19 cellular contexts compared by ENCODE assay signal in genomic region chr13:51146667-51147066, GRCh38. TPM values are rescaled to one million over a fixed set of nuclear protein-coding genes. Genes with fewer than 3 reads are reported as not detected.
DNase-seq lines count a peak whose midpoint lies in the region; ATAC-seq and TF ChIP-seq lines count a peak whose summit lies in the region.
"Had no signal": no experiment of that assay in that cellular context is flagged by ENCODE, and none has a peak within 500 bp of the region (broad histone marks: within the 10 kb centered on the region; RNA-seq: fewer than 3 reads in every experiment).

No MANE protein-coding gene starts in this region.

- DNase-seq in ELF-1 (ENCODE audit: low read depth, low spot score) (peak; percentile 54), endodermal cell (no peak), neuronal stem cell (ENCODE audit: low spot score) (no peak), dermis blood vessel endothelial cell (no peak), ACHN (no peak)
- DNase-seq: CD4-positive, alpha-beta memory T cell; DMS153; DMS79; GF-D8; GM23248; H7 had no signal

- peaks cover 57% of the 10 kb centered on the region for H3K4me1 Mint-ChIP-seq in endodermal cell
- H3K4me1 Mint-ChIP-seq: CD14-positive monocyte; CD4-positive, alpha-beta memory T cell had no signal

- H3K9ac ChIP-seq in HUES6 (ENCODE audit: low read length) (peak overlapping the region; percentile 41), endodermal cell (ENCODE audit: extremely low read depth, low read length, poor library complexity, severe bottlenecking) (peak overlapping the region; percentile 28), neuronal stem cell (ENCODE audit: low read depth, low read length, poor library complexity) (no peak overlapping the region)
- H3K9ac ChIP-seq: BLaER1, GM23248 had no signal

- no peak overlapping the region for H2BK12ac ChIP-seq in neuronal stem cell (ENCODE audit: low read length)

- H3K27ac ChIP-seq in HUES6 (ENCODE audit: low read depth, low read length) (peak overlapping the region; percentile 92; the same call in 1 of the 2 replicates), endodermal cell (ENCODE audit: low read depth, low read length) (no peak overlapping the region), neuronal stem cell (replicated peaks; ENCODE audit: low read length) (no peak overlapping the region)
- H3K27ac ChIP-seq: 22Rv1, A549, BLaER1, GM23248 had no signal

- H3K4me3 ChIP-seq in HUES6 (ENCODE audit: low read depth, low read length) (no peak overlapping the region), endodermal cell (ENCODE audit: low read length) (no peak overlapping the region), neuronal stem cell (ENCODE audit: low read length in 2 of 2) (no peak overlapping the region)
- H3K4me3 ChIP-seq: A549, BLaER1, GM23248 had no signal

- in situ Hi-C loops in ACHN (cut with HindIII; ENCODE audit: low pct_ligation_motif_present, low pct_unique_long_range_greater_than_20kb, low sequenced_read_pairs) = no loop called here

- no peak for TF ChIP-seq CTCF in endodermal cell (conservative IDR thresholded peaks at IDR 0.05)

- no peak overlapping the region for H2BK120ac ChIP-seq in neuronal stem cell (ENCODE audit: low read depth, low read length)

- peaks cover 35% of the 10 kb centered on the region for H3K36me3 Mint-ChIP-seq in endodermal cell (ENCODE audit: low read depth)
- H3K36me3 Mint-ChIP-seq: CD14-positive monocyte; CD4-positive, alpha-beta memory T cell had no signal

- H2BK15ac ChIP-seq in neuronal stem cell (ENCODE audit: low read length) = no peak overlapping the region

- H3K4me2 ChIP-seq in neuronal stem cell (ENCODE audit: insufficient read depth, low read length, poor library complexity, severe bottlenecking) = no peak overlapping the region
- H3K4me2 ChIP-seq: A549, BLaER1 had no signal

- 0 out of 2 replicates have a peak, but pooled peaks cover 3% of the 10 kb centered on the region for H3K36me3 ChIP-seq in HUES6 (ENCODE audit: control insufficient read depth, insufficient read depth, low read length)
- H3K36me3 ChIP-seq in endodermal cell (ENCODE audit: control insufficient read depth, insufficient read depth, low read length) = peaks cover 33% of the 10 kb centered on the region
- no peaks in the 10 kb centered on the region for H3K36me3 ChIP-seq in neuronal stem cell (replicated peaks in 1 of 2; ENCODE audit: control insufficient read depth in 2 of 2, insufficient read depth in 2 of 2, low read length in 2 of 2)
- H3K36me3 ChIP-seq: BLaER1 had no signal

- H3K27me3 ChIP-seq in HUES6 (ENCODE audit: control insufficient read depth, insufficient read depth, low read length) (no peaks in the 10 kb centered on the region), endodermal cell (ENCODE audit: control insufficient read depth, insufficient read depth, low read length, poor library complexity, severe bottlenecking) (no peaks in the 10 kb centered on the region), neuronal stem cell (ENCODE audit: control insufficient read depth in 3 of 3, insufficient read depth in 3 of 3, low read depth in 1 of 3, low read length in 3 of 3) (peaks cover 0 to 38% (median 0%) of the 10 kb centered on the region in 3 experiments)
- H3K27me3 ChIP-seq: BLaER1 had no signal

- H3K4ac ChIP-seq in neuronal stem cell (ENCODE audit: low read length) = no peak overlapping the region

- H3K14ac ChIP-seq in neuronal stem cell (ENCODE audit: low read length) = no peak overlapping the region

- 36 to 80% methylated on average over 1 of the region's 1 CpG for WGBS in endodermal cell (ENCODE audit: insufficient coverage in 1 of 2, insufficient read length in 1 of 2), 2 experiments
- no CpG with 5 or more reads among the region's 1 CpG for WGBS in neuronal stem cell (ENCODE audit: extremely low coverage in 2 of 2, insufficient read length in 2 of 2, insufficient replicate concordance in 1 of 2), 2 donors

- H3K27ac Mint-ChIP-seq in endodermal cell = peak overlapping the region; percentile 96
- H3K27ac Mint-ChIP-seq: CD14-positive monocyte; CD4-positive, alpha-beta memory T cell had no signal

- H4K91ac ChIP-seq in neuronal stem cell (ENCODE audit: low read depth, low read length, poor library complexity) = no peak overlapping the region

- no peak overlapping the region for H2AFZ ChIP-seq in neuronal stem cell (ENCODE audit: low read length)
- H2AFZ ChIP-seq: GM23248 had no signal

- H2AK5ac ChIP-seq in neuronal stem cell (ENCODE audit: low read depth, low read length) = no peak overlapping the region

- no peaks in the 10 kb centered on the region for H3K27me3 Mint-ChIP-seq in endodermal cell (ENCODE audit: insufficient read depth)

- H4K8ac ChIP-seq in neuronal stem cell (ENCODE audit: low read depth, low read length) = no peak overlapping the region

- H3K79me1 ChIP-seq in neuronal stem cell (ENCODE audit: low read depth, low read length) = no peaks in the 10 kb centered on the region

- H3K4me3 Mint-ChIP-seq in endodermal cell = no peak overlapping the region
- H3K4me3 Mint-ChIP-seq: CD14-positive monocyte; CD4-positive, alpha-beta memory T cell had no signal

- H3K23ac ChIP-seq in neuronal stem cell (ENCODE audit: low read depth, low read length, poor library complexity) = peak overlapping the region; percentile 25

- H3K9me3 ChIP-seq in HUES6 (ENCODE audit: control insufficient read depth, insufficient read depth, low read depth, low read length) (peaks cover 26% of the 10 kb centered on the region), endodermal cell (ENCODE audit: control insufficient read depth, low read length) (peaks cover 46% of the 10 kb centered on the region), neuronal stem cell (replicated peaks in 1 of 2; ENCODE audit: control insufficient read depth in 2 of 2, insufficient read depth in 1 of 2, low read depth in 1 of 2, low read length in 2 of 2) (peaks cover 0 to 2% of the 10 kb centered on the region in 2 donors)
- H3K9me3 ChIP-seq: A549 had no signal

- ATAC-seq in GM19395 (IDR thresholded peaks at IDR 0.05; ENCODE audit: unreplicated experiment) = no peak
- ATAC-seq: A549 had no signal

- no peak overlapping the region for H2BK5ac ChIP-seq in neuronal stem cell (ENCODE audit: low read length)

- H3K18ac ChIP-seq in neuronal stem cell (ENCODE audit: low read length) = no peak overlapping the region

- H3K4me1 ChIP-seq in HUES6 (ENCODE audit: control insufficient read depth, insufficient read depth, low read length) (peaks cover 48% of the 10 kb centered on the region), endodermal cell (ENCODE audit: control insufficient read depth, insufficient read depth, low read length) (peaks cover 16% of the 10 kb centered on the region), neuronal stem cell (ENCODE audit: control insufficient read depth in 2 of 2, insufficient read depth in 1 of 2, low read depth in 1 of 2, low read length in 2 of 2) (peaks cover 0 to 12% of the 10 kb centered on the region in 2 donors)
- H3K4me1 ChIP-seq: A549, BLaER1 had no signal

- H3K9me3 Mint-ChIP-seq in endodermal cell = peaks cover 32% of the 10 kb centered on the region

RNA-seq across cellular contexts. Expression of gene C13orf42, which starts 35.6 kb away (rescaled TPM):
- total RNA-seq in endodermal cell (10 to 100 TPM; 19.0 to 27.7 TPM), dermis blood vessel endothelial cell (not detected in 2 replicates)
- 1.6 TPM for polyA plus RNA-seq in endodermal cell (2013, experiment 1 of 2)
- 2.4 TPM for polyA plus RNA-seq in endodermal cell (2013, experiment 2 of 2)
- polyA plus RNA-seq in neuronal stem cell (2013, experiment 1 of 2) = 0.04 TPM
- polyA plus RNA-seq in neuronal stem cell (2013, experiment 2 of 2) = 0.01 TPM
- total RNA-seq: CD4-positive, alpha-beta memory T cell; Daoy; GM23248 had no signal
- polyA plus RNA-seq: A549; AG04450; CD14-positive monocyte; CD4-positive, alpha-beta memory T cell; GM23248 had no signal

Comparison
In these comparisons a context has a peak if more than half of its experiments do, and no peak if none do; other contexts are left out.
1. RNA of gene C13orf42, which starts 35.6 kb away (total RNA-seq): 19.0 to 27.7 TPM in endodermal cell; not detected in dermis blood vessel endothelial cell; every median in the first group is over 10 times any median in the second.